In the genomic region with DNA sequence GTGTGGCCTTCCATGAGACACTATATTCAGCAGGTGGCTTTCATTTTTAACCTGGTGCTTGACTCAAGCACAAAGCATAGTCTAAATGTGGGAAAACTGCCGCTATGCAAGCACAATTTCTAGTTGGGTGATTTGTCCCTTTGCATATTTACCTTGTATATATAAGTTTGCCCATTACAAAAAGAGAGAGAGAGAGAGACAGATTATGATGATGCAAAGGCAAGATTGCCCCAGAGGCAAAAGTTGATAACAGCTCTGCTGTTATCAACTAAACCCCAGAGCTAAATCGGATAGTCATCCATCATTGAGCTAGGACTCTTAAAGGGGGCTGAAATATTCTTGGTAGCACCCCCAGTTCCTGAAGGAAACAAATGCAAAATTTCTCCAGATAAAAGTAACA, we compare ENCODE assay signal across 30 cellular contexts.
"Had no signal": no experiment of that assay in that cellular context is flagged by ENCODE, and none has a peak within 500 bp of the region (broad histone marks: within the 10 kb centered on the region; RNA-seq: fewer than 3 reads in every experiment).

No MANE protein-coding gene starts in this region.

- FAIRE-seq: endometrium, endothelial cell of umbilical vein had no signal

- H3K27me3 Mint-ChIP-seq: activated CD8-positive, alpha-beta T cell treated with anti-CD3 and anti-CD28 coated beads for 36 hours had no signal

- H3K4me1 Mint-ChIP-seq: activated B cell treated with CpG ODN at 0.5 μM for 24 hours; activated naive CD4-positive, alpha-beta T cell treated with anti-CD3 and anti-CD28 coated beads, Interleukin-2, amount 10 ng/mL, durations not matched to agents 7 days and 5 days; activated naive CD8-positive, alpha-beta T cell treated with anti-CD3 and anti-CD28 coated beads, Interleukin-2, amount 10 ng/mL, durations not matched to agents 7 days and 5 days; brain had no signal

- H3K36me3 Mint-ChIP-seq: activated naive CD4-positive, alpha-beta T cell treated with anti-CD3 and anti-CD28 coated beads, Interleukin-2, amount 10 ng/mL, durations not matched to agents 7 days and 5 days; activated naive CD4-positive, alpha-beta T cell treated with anti-CD3 and anti-CD28 coated beads, Interleukin-2, amount 50 U/mL, for 72 hours; activated naive CD8-positive, alpha-beta T cell treated with anti-CD3 and anti-CD28 coated beads, Interleukin-2, amount 10 ng/mL, durations not matched to agents 7 days and 5 days; brain had no signal

- H3K4me3 ChIP-seq: ascending aorta, breast epithelium, cardiac muscle cell, colonic mucosa, esophagus squamous epithelium had no signal

- H3K9me3 ChIP-seq: ascending aorta, breast epithelium, colonic mucosa, esophagus squamous epithelium had no signal

- H3K36me3 ChIP-seq: ascending aorta, breast epithelium, cardiac muscle cell, colonic mucosa, esophagus squamous epithelium, WERI-Rb-1 had no signal

- H3K4me1 ChIP-seq: ascending aorta, breast epithelium, colonic mucosa, esophagus squamous epithelium had no signal

- H3K27ac ChIP-seq: ascending aorta, breast epithelium, cardiac muscle cell, colonic mucosa, epithelial cell of prostate, esophagus squamous epithelium, WERI-Rb-1 had no signal

- H3K9me3 Mint-ChIP-seq: activated B cell treated with CpG ODN at 0.5 μM for 24 hours; activated CD8-positive, alpha-beta T cell treated with anti-CD3 and anti-CD28 coated beads for 36 hours; activated naive CD4-positive, alpha-beta T cell treated with anti-CD3 and anti-CD28 coated beads, Interleukin-2, amount 10 ng/mL, durations not matched to agents 7 days and 5 days; activated naive CD4-positive, alpha-beta T cell treated with anti-CD3 and anti-CD28 coated beads, Interleukin-2, amount 50 U/mL, for 72 hours; activated naive CD8-positive, alpha-beta T cell treated with anti-CD3 and anti-CD28 coated beads, Interleukin-2, amount 10 ng/mL, durations not matched to agents 7 days and 5 days; activated T-cell treated with anti-CD3 and anti-CD28 coated beads, Interleukin-2, amount 50 U/mL, for 4 hours; activated T-helper 1 cell treated with anti-CD3 and anti-CD28 coated beads, Interleukin-12 subunit alpha, Interleukin-12 subunit beta, Interleukin-2, Interleukin-4 antibody, amounts not matched to agents 30 ng/mL and 10 ng/mL and 1 ng/mL, durations not matched to agents 14 hours and 24 hours and 36 hours; brain; T-helper 1 cell treated with Interleukin-12 subunit alpha and Interleukin-12 subunit beta and Interleukin-4 antibody, amounts not matched to agents 30 μg/mL and 1 μg/mL, for 36 hours had no signal

- H3K27me3 ChIP-seq: ascending aorta, breast epithelium, cardiac muscle cell, colonic mucosa, esophagus squamous epithelium had no signal

- H3K27ac Mint-ChIP-seq: activated B cell treated with CpG ODN at 0.5 μM for 24 hours; activated CD8-positive, alpha-beta T cell treated with anti-CD3 and anti-CD28 coated beads for 36 hours; activated naive CD4-positive, alpha-beta T cell treated with anti-CD3 and anti-CD28 coated beads, Interleukin-2, amount 10 ng/mL, durations not matched to agents 7 days and 5 days; activated naive CD4-positive, alpha-beta T cell treated with anti-CD3 and anti-CD28 coated beads, Interleukin-2, amount 50 U/mL, for 72 hours; activated naive CD8-positive, alpha-beta T cell treated with anti-CD3 and anti-CD28 coated beads, Interleukin-2, amount 10 ng/mL, durations not matched to agents 7 days and 5 days; activated T-helper 1 cell treated with anti-CD3 and anti-CD28 coated beads, Interleukin-12 subunit alpha, Interleukin-12 subunit beta, Interleukin-2, Interleukin-4 antibody, amounts not matched to agents 30 ng/mL and 10 ng/mL and 1 ng/mL, durations not matched to agents 14 hours and 24 hours and 36 hours; brain; T-helper 1 cell treated with Interleukin-12 subunit alpha and Interleukin-12 subunit beta and Interleukin-4 antibody, amounts not matched to agents 30 μg/mL and 1 μg/mL, for 36 hours had no signal

- DNase-seq: activated B cell treated with CpG ODN at 0.5 μM for 24 hours; activated CD4-positive, alpha-beta T cell treated with anti-CD3 and anti-CD28 coated beads for 48 hours; activated CD4-positive, alpha-beta T cell treated with anti-CD3 and anti-CD28 coated beads, Interleukin-2, amount 50 U/mL, for 1 hour; activated CD4-positive, alpha-beta T cell treated with anti-CD3 and anti-CD28 coated beads, Interleukin-2, amount 50 U/mL, for 48 hours; activated CD8-positive, alpha-beta memory T cell treated with anti-CD3 and anti-CD28 coated beads for 24 hours; activated CD8-positive, alpha-beta T cell treated with anti-CD3 and anti-CD28 coated beads for 36 hours; activated gamma-delta T cell; activated naive CD4-positive, alpha-beta T cell; activated naive CD4-positive, alpha-beta T cell treated with anti-CD3 and anti-CD28 coated beads, Interleukin-2, amount 10 ng/mL, durations not matched to agents 7 days and 5 days; activated naive CD8-positive, alpha-beta T cell treated with anti-CD3 and anti-CD28 coated beads, Interleukin-2, amount 10 ng/mL, durations not matched to agents 7 days and 5 days; activated T-cell treated with anti-CD3 and anti-CD28 coated beads, Interleukin-2, amount 50 U/mL, for 4 hours; central memory CD4-positive, alpha-beta T cell; cerebellar nuclear complex; colonic mucosa; effector CD8-positive, alpha-beta T cell; esophagus squamous epithelium; head of caudate nucleus; T1000; WERI-Rb-1 had no signal

- ATAC-seq: activated CD4-positive, CD25-positive, alpha-beta regulatory T cell treated with anti-CD3 and anti-CD28 coated beads, Interleukin-2, amount 50 U/mL, for 24 hours; activated CD8-positive, alpha-beta T cell treated with anti-CD3 and anti-CD28 coated beads for 36 hours; activated naive CD4-positive, alpha-beta T cell treated with anti-CD3 and anti-CD28 coated beads, Interleukin-2, amount 50 U/mL, for 72 hours; activated T-cell treated with anti-CD3 and anti-CD28 coated beads, Interleukin-2, amount 50 U/mL, for 4 hours had no signal

- H3K4me3 Mint-ChIP-seq: activated B cell treated with CpG ODN at 0.5 μM for 24 hours; activated CD8-positive, alpha-beta T cell treated with anti-CD3 and anti-CD28 coated beads for 36 hours; activated naive CD4-positive, alpha-beta T cell treated with anti-CD3 and anti-CD28 coated beads, Interleukin-2, amount 10 ng/mL, durations not matched to agents 7 days and 5 days; activated naive CD8-positive, alpha-beta T cell treated with anti-CD3 and anti-CD28 coated beads, Interleukin-2, amount 10 ng/mL, durations not matched to agents 7 days and 5 days; activated T-cell treated with anti-CD3 and anti-CD28 coated beads, Interleukin-2, amount 50 U/mL, for 4 hours; activated T-helper 1 cell treated with anti-CD3 and anti-CD28 coated beads, Interleukin-12 subunit alpha, Interleukin-12 subunit beta, Interleukin-2, Interleukin-4 antibody, amounts not matched to agents 30 ng/mL and 10 ng/mL and 1 ng/mL, durations not matched to agents 14 hours and 24 hours and 36 hours; brain; T-helper 1 cell treated with Interleukin-12 subunit alpha and Interleukin-12 subunit beta and Interleukin-4 antibody, amounts not matched to agents 30 μg/mL and 1 μg/mL, for 36 hours had no signal
